15 cellular contexts compared by ENCODE assay signal in genomic region chr10:71479831-71480230, GRCh38.
DNase-seq lines count a peak whose midpoint lies in the region; ATAC-seq and TF ChIP-seq lines count a peak whose summit lies in the region.
"Had no signal": no experiment of that assay in that cellular context is flagged by ENCODE, and none has a peak within 500 bp of the region (broad histone marks: within the 10 kb centered on the region; RNA-seq: fewer than 3 reads in every experiment).

No MANE protein-coding gene starts in this region.

- H3K9me3 Mint-ChIP-seq in natural killer cell treated with Interleukin-12 subunit alpha and Interleukin-12 subunit beta and Interleukin-15 and Interleukin-18, amount 100 ng/mL, for 72 hours: no peaks in the 10 kb centered on the region
- no peaks in the 10 kb centered on the region for H3K9me3 Mint-ChIP-seq in natural killer cell
- H3K9me3 Mint-ChIP-seq: CD4-positive, CD25-positive, alpha-beta regulatory T cell; CD8-positive, alpha-beta T cell; GM23338; HFFc6 had no signal

- peaks cover 4 to 5% of the 10 kb centered on the region in 2 donors for H3K4me1 Mint-ChIP-seq in natural killer cell treated with Interleukin-12 subunit alpha and Interleukin-12 subunit beta and Interleukin-15 and Interleukin-18, amount 100 ng/mL, for 72 hours (ENCODE audit: low read depth in 2 of 2)
- peaks cover 0 to 17% of the 10 kb centered on the region in 2 donors for H3K4me1 Mint-ChIP-seq in natural killer cell
- H3K4me1 Mint-ChIP-seq: CD4-positive, CD25-positive, alpha-beta regulatory T cell had no signal

- peaks cover 7 to 18% of the 10 kb centered on the region in 2 donors for H3K27me3 Mint-ChIP-seq in natural killer cell treated with Interleukin-12 subunit alpha and Interleukin-12 subunit beta and Interleukin-15 and Interleukin-18, amount 100 ng/mL, for 72 hours
- peaks cover 0 to 6% of the 10 kb centered on the region in 2 donors for H3K27me3 Mint-ChIP-seq in natural killer cell (ENCODE audit: low read depth in 2 of 2)

- DNase-seq in NCI-H2171 treated with DMSO at 0.1 percent for 48 hours (lab: John Stamatoyannopoulos, UW) (peak; percentile 39), NCI-H2171 (lab: John Stamatoyannopoulos, UW) (no peak), natural killer cell (no peak), ureter (ENCODE audit: low spot score) (peak; percentile 66), NCI-H446 (lab: John Stamatoyannopoulos, UW) (no peak)
- DNase-seq in natural killer cell treated with Interleukin-12 subunit alpha and Interleukin-12 subunit beta and Interleukin-15 and Interleukin-18, amount 100 ng/mL, for 72 hours (ENCODE audit: low spot score): peak; percentile 34
- DNase-seq: Caco-2; CD4-positive, CD25-positive, alpha-beta regulatory T cell; CD8-positive, alpha-beta T cell; DMS153; DND-41; HFFc6 had no signal

- no peak for ATAC-seq in natural killer cell treated with Interleukin-12 subunit alpha and Interleukin-12 subunit beta and Interleukin-15 and Interleukin-18, amount 100 ng/mL, for 72 hours
- no peak for ATAC-seq in natural killer cell
- no peak for ATAC-seq in HG02588 (IDR thresholded peaks at IDR 0.05; ENCODE audit: unreplicated experiment)
- ATAC-seq: CD8-positive, alpha-beta T cell; GM23338 had no signal

- H3K4me3 Mint-ChIP-seq in natural killer cell treated with Interleukin-12 subunit alpha and Interleukin-12 subunit beta and Interleukin-15 and Interleukin-18, amount 100 ng/mL, for 72 hours: no peak overlapping the region
- H3K4me3 Mint-ChIP-seq in natural killer cell: no peak overlapping the region
- H3K4me3 Mint-ChIP-seq: B cell; CD4-positive, CD25-positive, alpha-beta regulatory T cell; CD8-positive, alpha-beta T cell; GM23338; HFFc6 had no signal

- intact Hi-C loops in natural killer cell (cut with micrococcal nuclease): no loop called here

- H3K36me3 Mint-ChIP-seq in natural killer cell treated with Interleukin-12 subunit alpha and Interleukin-12 subunit beta and Interleukin-15 and Interleukin-18, amount 100 ng/mL, for 72 hours: no peaks in the 10 kb centered on the region
- no peaks in the 10 kb centered on the region for H3K36me3 Mint-ChIP-seq in natural killer cell
- H3K36me3 Mint-ChIP-seq: CD4-positive, CD25-positive, alpha-beta regulatory T cell; CD8-positive, alpha-beta T cell had no signal

- TF ChIP-seq CTCF in natural killer cell (IDR thresholded peaks at IDR 0.05): no peak

- H3K27ac Mint-ChIP-seq in natural killer cell treated with Interleukin-12 subunit alpha and Interleukin-12 subunit beta and Interleukin-15 and Interleukin-18, amount 100 ng/mL, for 72 hours: no peak overlapping the region
- no peak overlapping the region for H3K27ac Mint-ChIP-seq in natural killer cell
- H3K27ac Mint-ChIP-seq: B cell; CD4-positive, CD25-positive, alpha-beta regulatory T cell; CD8-positive, alpha-beta T cell; GM23338; HFFc6 had no signal

Comparison
In these comparisons a context has a peak if more than half of its experiments do, and no peak if none do; other contexts are left out.
1. DNase-seq: peak in NCI-H2171 treated with DMSO at 0.1 percent for 48 hours (single experiment), natural killer cell treated with Interleukin-12 subunit alpha and Interleukin-12 subunit beta and Interleukin-15 and Interleukin-18, amount 100 ng/mL, for 72 hours (single experiment) and ureter (single experiment); none in NCI-H2171 (single experiment), natural killer cell (single experiment) and NCI-H446 (0 of 2).